ENCODE assay signal across 9 cellular contexts in the genomic region with DNA sequence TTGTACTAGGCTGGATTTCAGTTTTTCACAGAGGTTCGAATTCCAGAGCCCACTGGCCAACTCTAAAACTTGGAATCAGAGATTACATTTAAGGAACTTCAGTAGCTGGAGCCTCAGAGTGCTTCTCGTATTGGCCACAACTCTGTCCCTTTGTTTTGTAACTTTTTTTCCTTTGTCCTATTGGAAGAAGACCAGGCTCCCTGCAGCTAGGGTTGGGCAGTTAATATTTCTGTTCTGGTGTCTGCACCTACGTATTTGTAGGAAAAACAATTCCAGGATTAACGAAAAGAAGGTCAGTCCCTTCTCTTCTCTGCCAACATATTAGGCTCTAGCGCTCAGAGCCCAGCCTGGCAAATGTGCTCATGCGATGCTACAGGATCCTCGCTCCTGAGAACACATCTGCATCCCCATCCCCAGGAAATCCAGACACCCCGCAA. TPM values are rescaled to one million over a fixed set of nuclear protein-coding genes. Genes with fewer than 3 reads are reported as not detected.
A peak's percentile ranks its signal among the peaks of the same experiment; 100 is the strongest.
DNase-seq lines count a peak whose midpoint lies in the region; TF ChIP-seq lines count a peak whose summit lies in the region.
"Had no signal": no experiment of that assay in that cellular context is flagged by ENCODE, and none has a peak within 500 bp of the region (broad histone marks: within the 10 kb centered on the region; RNA-seq: fewer than 3 reads in every experiment).

No MANE protein-coding gene starts in this region.

- H3K4me1 Mint-ChIP-seq in activated naive CD4-positive, alpha-beta T cell treated with anti-CD3 and anti-CD28 coated beads, Interleukin-2, amount 10 ng/mL, durations not matched to agents 7 days and 5 days, result no peaks in the 10 kb centered on the region
- H3K4me1 Mint-ChIP-seq in CD8-positive, alpha-beta memory T cell, result peaks cover 0 to 3% (median 0%) of the 10 kb centered on the region in 3 donors

- H3K27ac ChIP-seq in esophagus muscularis mucosa (replicated peaks in 1 of 4) (peak overlapping the region; percentile 91 to 96 (median 92)), uterus (peak overlapping the region; percentile 94)
- no peak overlapping the region for H3K27ac ChIP-seq in CD8-positive, alpha-beta memory T cell (ENCODE audit: low read depth, low read length)

- TF ChIP-seq EP300 in esophagus muscularis mucosa (IDR thresholded peaks at IDR 0.05), result no peak

- peak overlapping the region; percentile 17 for H3K27ac Mint-ChIP-seq in activated naive CD4-positive, alpha-beta T cell treated with anti-CD3 and anti-CD28 coated beads, Interleukin-2, amount 10 ng/mL, durations not matched to agents 7 days and 5 days
- no peak overlapping the region for H3K27ac Mint-ChIP-seq in CD8-positive, alpha-beta memory T cell

- WGBS in esophagus muscularis mucosa, result 6% methylated on average over 8 of the region's 8 CpGs

- H3K4me3 ChIP-seq in esophagus muscularis mucosa (peak overlapping the region; percentile 58 to 82 (median 73)), uterus (peak overlapping the region; percentile 68 to 90)
- no peak overlapping the region for H3K4me3 ChIP-seq in CD8-positive, alpha-beta memory T cell (ENCODE audit: low read length)

- no peak for TF ChIP-seq POLR2A in esophagus muscularis mucosa (IDR thresholded peaks at IDR 0.05; ENCODE audit: low read depth)
- peak in 1 of 2 donors; percentile 18 for TF ChIP-seq POLR2A in uterus (IDR thresholded peaks at IDR 0.05)

- intact Hi-C loops in esophagus muscularis mucosa (cut with DNase I), result loop anchor here (5.0 to 10.0 kb wide), 2 partner anchors 55 to 1758 kb away; no protein-coding TSS in a partner anchor
- intact Hi-C loops in uterus (cut with DNase I; ENCODE audit: low total_unique reads), result no loop called here

- H3K36me3 Mint-ChIP-seq in activated naive CD4-positive, alpha-beta T cell treated with anti-CD3 and anti-CD28 coated beads, Interleukin-2, amount 10 ng/mL, durations not matched to agents 7 days and 5 days, result no peaks in the 10 kb centered on the region
- peaks cover 0 to 4% (median 0%) of the 10 kb centered on the region in 3 donors for H3K36me3 Mint-ChIP-seq in CD8-positive, alpha-beta memory T cell

- no peak for DNase-seq in activated naive CD4-positive, alpha-beta T cell treated with anti-CD3 and anti-CD28 coated beads, Interleukin-2, amount 10 ng/mL, durations not matched to agents 7 days and 5 days
- DNase-seq in activated naive CD4-positive, alpha-beta T cell treated with Interleukin-2 at 50 U/mL for 16 hours, result no peak
- peak; percentile 92 for DNase-seq in esophagus muscularis mucosa (ENCODE audit: extremely low spot score)
- peak; percentile 60 for DNase-seq in myocyte (ENCODE audit: low read depth)
- DNase-seq in uterus, result peak; percentile 22 to 35
- no peak for DNase-seq in NAMALWA (ENCODE audit: low spot score)
- no peak for DNase-seq in CD1c-positive myeloid dendritic cell (ENCODE audit: extremely low spot score)
- no peak for DNase-seq in CD8-positive, alpha-beta memory T cell
- DNase-seq: gastrocnemius medialis had no signal

- H3K27me3 Mint-ChIP-seq in activated naive CD4-positive, alpha-beta T cell treated with anti-CD3 and anti-CD28 coated beads, Interleukin-2, amount 10 ng/mL, durations not matched to agents 7 days and 5 days, result peaks cover 59% of the 10 kb centered on the region
- H3K27me3 Mint-ChIP-seq in CD8-positive, alpha-beta memory T cell, result peaks cover 16 to 19% of the 10 kb centered on the region in 2 donors

- H3K9me3 ChIP-seq in esophagus muscularis mucosa (no peaks in the 10 kb centered on the region), uterus (no peaks in the 10 kb centered on the region)
- no peaks in the 10 kb centered on the region for H3K9me3 ChIP-seq in CD8-positive, alpha-beta memory T cell (ENCODE audit: low read length)
- H3K9me3 ChIP-seq: gastrocnemius medialis had no signal

- H3K4me3 Mint-ChIP-seq in activated naive CD4-positive, alpha-beta T cell treated with anti-CD3 and anti-CD28 coated beads, Interleukin-2, amount 10 ng/mL, durations not matched to agents 7 days and 5 days, result no peak overlapping the region
- no peak overlapping the region for H3K4me3 Mint-ChIP-seq in CD8-positive, alpha-beta memory T cell

- H3K27me3 ChIP-seq in esophagus muscularis mucosa (peaks cover 0 to 7% (median 0%) of the 10 kb centered on the region in 4 donors), uterus (no peaks in the 10 kb centered on the region)
- H3K27me3 ChIP-seq in CD8-positive, alpha-beta memory T cell (ENCODE audit: insufficient read depth, low read length, poor library complexity, severe bottlenecking), result no peaks in the 10 kb centered on the region

- H3K4me1 ChIP-seq in esophagus muscularis mucosa, result peaks cover 24 to 75% (median 73%) of the 10 kb centered on the region in 4 donors
- no peaks in the 10 kb centered on the region for H3K4me1 ChIP-seq in uterus
- no peaks in the 10 kb centered on the region for H3K4me1 ChIP-seq in CD8-positive, alpha-beta memory T cell (ENCODE audit: insufficient read depth, low read length)

- POLR2A ChIA-PET in CD8-positive, alpha-beta memory T cell (lab: Charles Lee), result no interaction called here

- CTCF ChIA-PET in activated naive CD4-positive, alpha-beta T cell treated with anti-CD3 and anti-CD28 coated beads, Interleukin-2, amount 10 ng/mL, durations not matched to agents 7 days and 5 days (lab: Charles Lee), result no interaction called here
- CTCF ChIA-PET in CD8-positive, alpha-beta memory T cell (lab: Charles Lee), result no interaction called here

- no peak for TF ChIP-seq CTCF in esophagus muscularis mucosa (IDR thresholded peaks at IDR 0.05)
- TF ChIP-seq CTCF in uterus (IDR thresholded peaks at IDR 0.05), result no peak

- H3K36me3 ChIP-seq in esophagus muscularis mucosa (no peaks in the 10 kb centered on the region), uterus (no peaks in the 10 kb centered on the region)
- no peaks in the 10 kb centered on the region for H3K36me3 ChIP-seq in CD8-positive, alpha-beta memory T cell (ENCODE audit: insufficient read depth, low read length)
- H3K36me3 ChIP-seq: gastrocnemius medialis had no signal

- H3K9me3 Mint-ChIP-seq in activated naive CD4-positive, alpha-beta T cell treated with anti-CD3 and anti-CD28 coated beads, Interleukin-2, amount 10 ng/mL, durations not matched to agents 7 days and 5 days, result no peaks in the 10 kb centered on the region
- H3K9me3 Mint-ChIP-seq in CD8-positive, alpha-beta memory T cell, result peaks cover 0 to 10% (median 8%) of the 10 kb centered on the region in 5 donors

RNA-seq across cellular contexts. Expression of a gene that starts 1.9 kb away (rescaled TPM):
- 10 to 100 TPM; 22.4 to 47.8 (median 35.6) TPM for total RNA-seq in esophagus muscularis mucosa
- 67.8 and 113 TPM in 2 replicates for total RNA-seq in myocyte
- polyA plus RNA-seq in myocyte (2012), result 176 TPM
- total RNA-seq in uterus, result 100 to 1,000 TPM in 2 of 4 donors, 10 to 100 TPM in 2; 51.8 to 661 (median 96.5) TPM
- total RNA-seq in CD8-positive, alpha-beta memory T cell, result not detected
- polyA plus RNA-seq in CD8-positive, alpha-beta memory T cell, result not detected

Comparison
In these comparisons a context has a peak if more than half of its experiments do, and no peak if none do; other contexts are left out.
1. DNase-seq: peak in esophagus muscularis mucosa (single experiment), myocyte (single experiment) and uterus (2 of 2); none in activated naive CD4-positive, alpha-beta T cell treated with anti-CD3 and anti-CD28 coated beads, Interleukin-2, amount 10 ng/mL, durations not matched to agents 7 days and 5 days (single experiment), activated naive CD4-positive, alpha-beta T cell treated with Interleukin-2 at 50 U/mL for 16 hours (single experiment), NAMALWA (single experiment), CD1c-positive myeloid dendritic cell (single experiment) and CD8-positive, alpha-beta memory T cell (0 of 5).
2. RNA of a gene that starts 1.9 kb away (total RNA-seq): 51.8 to 661 TPM in uterus, 67.8 to 113 TPM in myocyte and 22.4 to 47.8 TPM in esophagus muscularis mucosa; not detected in CD8-positive, alpha-beta memory T cell; every median in the first group is over 10 times any median in the second.